ENCODE assay signal across 27 cellular contexts in the genomic region with DNA sequence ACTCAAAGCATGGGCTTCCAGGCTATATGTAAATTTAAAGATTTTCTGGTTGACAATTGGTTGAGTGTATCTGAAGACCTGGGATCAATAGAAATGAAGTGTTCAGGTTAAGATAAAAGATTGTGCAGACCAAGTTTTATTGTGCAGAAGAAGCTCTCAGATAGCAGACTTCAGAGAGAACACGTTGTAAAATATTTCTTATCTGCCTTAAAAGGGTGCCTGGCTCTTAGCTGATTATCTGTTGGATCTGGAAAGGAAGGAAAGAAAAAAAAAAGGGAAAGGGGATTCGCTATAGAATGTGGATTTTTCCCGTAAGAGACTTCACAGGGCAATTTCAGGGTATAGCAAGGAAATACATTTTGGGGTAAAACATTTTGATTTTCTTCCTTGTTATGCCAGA.
"Had no signal": no experiment of that assay in that cellular context is flagged by ENCODE, and none has a peak within 500 bp of the region (broad histone marks: within the 10 kb centered on the region; RNA-seq: fewer than 3 reads in every experiment).

No MANE protein-coding gene starts in this region.

- H3K36me3 ChIP-seq: stomach, suprapubic skin, thoracic aorta, thyroid gland, tibial artery, tibial nerve, transverse colon, upper lobe of left lung, upper lobe of right lung, uterus, vagina had no signal

- H3K27me3 ChIP-seq: stomach, suprapubic skin, testis, thyroid gland, tibial artery, tibial nerve, transverse colon, upper lobe of left lung, upper lobe of right lung, uterus, vagina had no signal

- ATAC-seq: stimulated activated effector memory CD8-positive, alpha-beta T cell treated with anti-CD3 and anti-CD28 coated beads, Interleukin-12 subunit alpha, Interleukin-12 subunit beta, amount 100 ng/mL, for 72 hours; stimulated activated memory B cell treated with anti-CD40 and anti-IgM and Interleukin-4, amounts not matched to agents 10 μg/mL and 1 μg/mL and 100 μg/mL, for 72 hours; stimulated activated naive B cell treated with anti-CD40 and anti-IgM and Interleukin-4, amounts not matched to agents 10 μg/mL and 1 μg/mL and 100 μg/mL, for 72 hours; stimulated activated naive CD8-positive, alpha-beta T cell treated with anti-CD3 and anti-CD28 coated beads, Interleukin-15, amount 100 ng/mL, for 72 hours; stimulated activated naive CD8-positive, alpha-beta T cell treated with anti-CD3 and anti-CD28 coated beads, Interleukin-15, Interleukin-2, amounts not matched to agents 100 U/mL and 50 U/mL, for 24 hours; upper lobe of right lung had no signal

- FAIRE-seq: urothelium cell line had no signal

- H3K4me1 ChIP-seq: stomach, suprapubic skin, testis, thyroid gland, tibial artery, tibial nerve, transverse colon, upper lobe of left lung, upper lobe of right lung, uterus, vagina had no signal

- H3K9me3 ChIP-seq: stomach, suprapubic skin, testis, thoracic aorta, thyroid gland, tibial artery, tibial nerve, transverse colon, upper lobe of left lung, upper lobe of right lung, uterus, vagina had no signal

- DNase-seq: stimulated activated CD4-positive, alpha-beta T cell treated with anti-CD3 and anti-CD28 coated beads, Interleukin-2, amount 100 ng/mL, for 48 hours; stimulated activated CD4-positive, alpha-beta T cell treated with anti-CD3 and anti-CD28 coated beads, Interleukin-4, amount 100 ng/mL, for 1 hour; stimulated activated CD4-positive, alpha-beta T cell treated with anti-CD3 and anti-CD28 coated beads, Interleukin-4, amount 100 ng/mL, for 24 hours; stimulated activated CD4-positive, alpha-beta T cell treated with anti-CD3 and anti-CD28 coated beads, Interleukin-4, amount 100 ng/mL, for 4 hours; stimulated activated CD8-positive, alpha-beta memory T cell treated with anti-CD3 and anti-CD28 coated beads, Interleukin-4, amount 100 ng/mL, for 48 hours; stimulated activated naive B cell treated with anti-CD40 and anti-IgM and Interleukin-4, amounts not matched to agents 10 μg/mL and 1 μg/mL and 100 μg/mL, for 72 hours; stimulated activated naive CD4-positive, alpha-beta T cell; stimulated activated naive CD4-positive, alpha-beta T cell treated with Interleukin-2 at 50 U/mL for 16 hours; stimulated activated naive CD8-positive, alpha-beta T cell treated with anti-CD3 and anti-CD28 coated beads, Interleukin-15, amount 100 ng/mL, for 72 hours; stimulated activated naive CD8-positive, alpha-beta T cell treated with anti-CD3 and anti-CD28 coated beads, Interleukin-15, Interleukin-2, amounts not matched to agents 100 U/mL and 50 U/mL, for 24 hours; stomach; substantia nigra; testis; thyroid gland; tibial artery; transverse colon; trophoblast cell; upper lobe of left lung; upper lobe of right lung; uterus had no signal

- H3K4me3 ChIP-seq: stomach, suprapubic skin, testis, thoracic aorta, thyroid gland, tibial artery, tibial nerve, transverse colon, upper lobe of left lung, upper lobe of right lung, uterus, vagina had no signal

- H3K27ac ChIP-seq: stomach, suprapubic skin, testis, thoracic aorta, thyroid gland, tibial artery, tibial nerve, transverse colon, upper lobe of left lung, upper lobe of right lung, uterus, vagina had no signal
